ENCODE assay signal across 18 cellular contexts in genomic region chr10:3372284-3372683, GRCh38.
DNase-seq lines count a peak whose midpoint lies in the region; ATAC-seq lines count a peak whose summit lies in the region.
"Had no signal": no experiment of that assay in that cellular context is flagged by ENCODE, and none has a peak within 500 bp of the region (broad histone marks: within the 10 kb centered on the region; RNA-seq: fewer than 3 reads in every experiment).

No MANE protein-coding gene starts in this region.

- ATAC-seq in GM19035 (IDR thresholded peaks at IDR 0.05; ENCODE audit: unreplicated experiment): no peak
- ATAC-seq: activated CD8-positive, alpha-beta memory T cell treated with anti-CD3 and anti-CD28 coated beads, Interleukin-2, amount 10 ng/mL, durations not matched to agents 7 days and 5 days; stimulated activated naive B cell treated with anti-CD40 and anti-IgM and Interleukin-4, amounts not matched to agents 10 μg/mL and 1 μg/mL and 100 μg/mL, for 72 hours had no signal

- DNase-seq in AG08395 (ENCODE audit: low spot score) (peak; percentile 34), amniotic epithelial cell (ENCODE audit: low read depth) (peak; percentile 19), fibroblast of gingiva (ENCODE audit: low read depth) (peak; percentile 69), mucosa of gallbladder (ENCODE audit: low spot score) (peak; percentile 42), C1 segment of cervical spinal cord (lab: John Stamatoyannopoulos, UW) (no peak), HuH-7.5 (ENCODE audit: low spot score) (no peak)
- no peak for DNase-seq in activated effector memory CD4-positive, alpha-beta T cell treated with anti-CD3 and anti-CD28 coated beads, Interleukin-2, amount 50 U/mL, for 16 hours
- DNase-seq: 8988T; activated CD4-positive, alpha-beta T cell treated with anti-CD3 and anti-CD28 coated beads, Interleukin-2, amount 10 ng/mL, durations not matched to agents 24 days and 14 days; activated CD8-positive, alpha-beta memory T cell treated with anti-CD3 and anti-CD28 coated beads, Interleukin-2, amount 10 ng/mL, durations not matched to agents 7 days and 5 days; dermis blood vessel endothelial cell; hippocampal formation; KBM-7; NCI-H1436 treated with DMSO at 0.1 percent for 48 hours; NCI-H510A treated with DMSO at 0.1 percent for 48 hours; small intestine; stimulated activated naive B cell treated with anti-CD40 and anti-IgM and Interleukin-4, amounts not matched to agents 10 μg/mL and 1 μg/mL and 100 μg/mL, for 72 hours had no signal

Comparison
In these comparisons a context has a peak if more than half of its experiments do, and no peak if none do; other contexts are left out.
1. DNase-seq: peak in AG08395 (single experiment), amniotic epithelial cell (single experiment), fibroblast of gingiva (single experiment) and mucosa of gallbladder (single experiment); none in activated effector memory CD4-positive, alpha-beta T cell treated with anti-CD3 and anti-CD28 coated beads, Interleukin-2, amount 50 U/mL, for 16 hours (single experiment), C1 segment of cervical spinal cord (0 of 14) and HuH-7.5 (single experiment).